14 cellular contexts compared by ENCODE assay signal in the genomic region with DNA sequence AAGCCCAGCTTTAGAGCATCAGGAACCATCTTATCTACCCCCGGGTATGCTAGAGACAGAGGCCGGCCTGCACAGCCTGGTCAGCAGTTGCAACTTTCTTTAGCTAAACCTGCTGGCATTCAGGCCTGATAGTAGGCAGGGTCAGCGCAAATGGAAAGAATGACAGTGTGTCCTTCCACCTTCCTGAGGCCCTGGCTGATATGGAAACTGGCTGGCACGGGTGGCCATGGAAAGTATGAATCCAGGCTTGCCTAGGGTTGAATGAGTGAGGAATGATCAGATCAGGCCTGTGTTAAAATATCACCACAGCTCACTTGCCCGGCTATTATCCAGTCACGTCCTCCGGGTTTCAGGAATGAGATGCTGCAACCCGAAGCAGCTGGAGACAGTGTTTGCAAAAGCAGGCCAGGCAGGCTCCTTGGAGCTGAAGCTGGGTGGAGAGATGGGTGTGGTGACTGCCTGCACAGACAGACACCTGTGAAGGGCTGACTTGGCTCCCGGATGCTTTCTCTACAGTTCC. TPM values are rescaled to one million over a fixed set of nuclear protein-coding genes. Genes with fewer than 3 reads are reported as not detected.
DNase-seq lines count a peak whose midpoint lies in the region; ATAC-seq, FAIRE-seq and TF ChIP-seq lines count a peak whose summit lies in the region.
"Had no signal": no experiment of that assay in that cellular context is flagged by ENCODE, and none has a peak within 500 bp of the region (broad histone marks: within the 10 kb centered on the region; RNA-seq: fewer than 3 reads in every experiment).

No MANE protein-coding gene starts in this region.

- TF ChIP-seq CTCF in bronchial epithelial cell (IDR thresholded peaks at IDR 0.05; ENCODE audit: insufficient read depth, low read length, severe bottlenecking) (no peak), heart right ventricle (IDR thresholded peaks at IDR 0.05) (no peak), gastrocnemius medialis (IDR thresholded peaks at IDR 0.05 in 4 of 5, conservative IDR thresholded peaks at IDR 0.05 in 1 of 5) (no peak)

- H3K36me3 Mint-ChIP-seq in stimulated activated memory B cell treated with anti-CD40 and anti-IgM and Interleukin-4, amounts not matched to agents 10 μg/mL and 1 μg/mL and 100 μg/mL, for 72 hours: peaks cover 7% of the 10 kb centered on the region
- H3K36me3 Mint-ChIP-seq in T-helper 17 cell (ENCODE audit: low read depth): no peaks in the 10 kb centered on the region

- H3K27me3 ChIP-seq in bronchial epithelial cell (ENCODE audit: control insufficient read depth, insufficient read depth, low read length) (no peaks in the 10 kb centered on the region), heart right ventricle (no peaks in the 10 kb centered on the region), gastrocnemius medialis (no peaks in the 10 kb centered on the region)
- H3K27me3 ChIP-seq: SJCRH30 had no signal

- in situ Hi-C loops in gastrocnemius medialis (cut with MboI; ENCODE audit: low sequenced_read_pairs in 4 of 4): no loop called here

- H3K27ac Mint-ChIP-seq in stimulated activated memory B cell treated with anti-CD40 and anti-IgM and Interleukin-4, amounts not matched to agents 10 μg/mL and 1 μg/mL and 100 μg/mL, for 72 hours: no peak overlapping the region
- no peak overlapping the region for H3K27ac Mint-ChIP-seq in T-helper 17 cell
- H3K27ac Mint-ChIP-seq: progenitor cell of endocrine pancreas had no signal

- intact Hi-C loops in heart right ventricle (cut with DNase I): loop anchor here in 5 of 10 donors (2.0 to 5.0 kb wide), 2 partner anchors 53 to 69 kb away; no protein-coding TSS in a partner anchor
- intact Hi-C loops in gastrocnemius medialis (cut with DNase I; ENCODE audit: low total_unique reads): no loop called here

- no peaks in the 10 kb centered on the region for H3K9me3 Mint-ChIP-seq in stimulated activated memory B cell treated with anti-CD40 and anti-IgM and Interleukin-4, amounts not matched to agents 10 μg/mL and 1 μg/mL and 100 μg/mL, for 72 hours

- peak overlapping the region; percentile 58 to 92 (median 75) for H3K27ac ChIP-seq in heart right ventricle
- peak overlapping the region in 3 of 4 donors; percentile 7 to 60 (median 7) for H3K27ac ChIP-seq in gastrocnemius medialis
- H3K27ac ChIP-seq: SJCRH30 had no signal

- H3K36me3 ChIP-seq in bronchial epithelial cell (ENCODE audit: control insufficient read depth, insufficient read depth, low read length) (no peaks in the 10 kb centered on the region), heart right ventricle (no peaks in the 10 kb centered on the region), gastrocnemius medialis (no peaks in the 10 kb centered on the region)
- H3K36me3 ChIP-seq: SJCRH30 had no signal

- H3K27me3 Mint-ChIP-seq in stimulated activated memory B cell treated with anti-CD40 and anti-IgM and Interleukin-4, amounts not matched to agents 10 μg/mL and 1 μg/mL and 100 μg/mL, for 72 hours: no peaks in the 10 kb centered on the region
- no peaks in the 10 kb centered on the region for H3K27me3 Mint-ChIP-seq in T-helper 17 cell
- H3K27me3 Mint-ChIP-seq: progenitor cell of endocrine pancreas had no signal

- FAIRE-seq in bronchial epithelial cell (lab: Jason Lieb, UNC): peak; percentile 89

- no peak for TF ChIP-seq POLR2A in gastrocnemius medialis (IDR thresholded peaks at IDR 0.05)

- H3K4me3 ChIP-seq in bronchial epithelial cell (ENCODE audit: low read depth, low read length): no peak overlapping the region
- H3K4me3 ChIP-seq in heart right ventricle: no peak overlapping the region
- no peak overlapping the region for H3K4me3 ChIP-seq in gastrocnemius medialis
- H3K4me3 ChIP-seq: SJCRH30 had no signal

- ATAC-seq in heart right ventricle (peak; percentile 54 to 86 (median 77)), gastrocnemius medialis (peak in 1 of 2 donors; percentile 63), GM21619 (IDR thresholded peaks at IDR 0.05; ENCODE audit: unreplicated experiment) (no peak), HG02678 (IDR thresholded peaks at IDR 0.05; ENCODE audit: unreplicated experiment) (no peak), T-helper 17 cell (no peak)
- ATAC-seq in stimulated activated memory B cell treated with anti-CD40 and anti-IgM and Interleukin-4, amounts not matched to agents 10 μg/mL and 1 μg/mL and 100 μg/mL, for 72 hours: no peak

- WGBS in heart right ventricle, 2 donors: 48 to 49% methylated on average over 9 of the region's 9 CpGs

- DNase-seq in NCI-H146 (lab: John Stamatoyannopoulos, UW) (peak; percentile 46), bronchial epithelial cell (ENCODE audit: low read depth) (peak; percentile 70), heart right ventricle (peak; percentile 71 to 84), gastrocnemius medialis (peak in 1 of 2 donors; percentile 36), T-helper 17 cell (no peak)
- DNase-seq: NCI-H1092; NCI-H774; SJCRH30; stimulated activated CD4-positive, alpha-beta T cell treated with anti-CD3 and anti-CD28 coated beads, Interleukin-4, amount 100 ng/mL, for 24 hours; stimulated activated naive CD4-positive, alpha-beta T cell treated with Interleukin-2 at 50 U/mL for 16 hours had no signal

- H3K9me3 ChIP-seq in heart right ventricle (no peaks in the 10 kb centered on the region), gastrocnemius medialis (no peaks in the 10 kb centered on the region), T-helper 17 cell (ENCODE audit: control insufficient read depth, low read length, poor library complexity, severe bottlenecking) (no peaks in the 10 kb centered on the region)
- H3K9me3 ChIP-seq: SJCRH30 had no signal

- H3K4me1 Mint-ChIP-seq in stimulated activated memory B cell treated with anti-CD40 and anti-IgM and Interleukin-4, amounts not matched to agents 10 μg/mL and 1 μg/mL and 100 μg/mL, for 72 hours: peaks cover 10% of the 10 kb centered on the region
- H3K4me1 Mint-ChIP-seq in T-helper 17 cell: peaks cover 3% of the 10 kb centered on the region

- no peak overlapping the region for H3K4me3 Mint-ChIP-seq in stimulated activated memory B cell treated with anti-CD40 and anti-IgM and Interleukin-4, amounts not matched to agents 10 μg/mL and 1 μg/mL and 100 μg/mL, for 72 hours
- no peak overlapping the region for H3K4me3 Mint-ChIP-seq in T-helper 17 cell

- H3K4me1 ChIP-seq in heart right ventricle (peaks cover 37 to 87% (median 62%) of the 10 kb centered on the region in 9 donors), gastrocnemius medialis (peaks cover 54 to 55% of the 10 kb centered on the region in 2 donors)
- H3K4me1 ChIP-seq: SJCRH30 had no signal

RNA-seq across cellular contexts. Expression of gene RCAN1, which starts 34.7 kb away (rescaled TPM):
- total RNA-seq in bronchial epithelial cell (22.1 and 88.8 TPM in 2 replicates), heart right ventricle (100 to 1,000 TPM in 3 of 10 donors, 10 to 100 TPM in 7; 30.8 to 389 (median 62.2) TPM), gastrocnemius medialis (10 to 100 TPM; 21.7 to 37.9 (median 33.2) TPM), T-helper 17 cell (1 to 10 TPM; 3.0 to 3.2 TPM)
- polyA plus RNA-seq in heart right ventricle: 10 to 100 TPM; 24.1 to 62.2 TPM

Comparison
In these comparisons a context has a peak if more than half of its experiments do, and no peak if none do; other contexts are left out.
1. DNase-seq: peak in NCI-H146 (single experiment), bronchial epithelial cell (single experiment) and heart right ventricle (2 of 2); none in T-helper 17 cell (0 of 3).
2. ATAC-seq: peak in heart right ventricle (8 of 8); none in GM21619 (single experiment), HG02678 (single experiment), stimulated activated memory B cell treated with anti-CD40 and anti-IgM and Interleukin-4, amounts not matched to agents 10 μg/mL and 1 μg/mL and 100 μg/mL, for 72 hours (single experiment) and T-helper 17 cell (single experiment).